In the genomic region with DNA sequence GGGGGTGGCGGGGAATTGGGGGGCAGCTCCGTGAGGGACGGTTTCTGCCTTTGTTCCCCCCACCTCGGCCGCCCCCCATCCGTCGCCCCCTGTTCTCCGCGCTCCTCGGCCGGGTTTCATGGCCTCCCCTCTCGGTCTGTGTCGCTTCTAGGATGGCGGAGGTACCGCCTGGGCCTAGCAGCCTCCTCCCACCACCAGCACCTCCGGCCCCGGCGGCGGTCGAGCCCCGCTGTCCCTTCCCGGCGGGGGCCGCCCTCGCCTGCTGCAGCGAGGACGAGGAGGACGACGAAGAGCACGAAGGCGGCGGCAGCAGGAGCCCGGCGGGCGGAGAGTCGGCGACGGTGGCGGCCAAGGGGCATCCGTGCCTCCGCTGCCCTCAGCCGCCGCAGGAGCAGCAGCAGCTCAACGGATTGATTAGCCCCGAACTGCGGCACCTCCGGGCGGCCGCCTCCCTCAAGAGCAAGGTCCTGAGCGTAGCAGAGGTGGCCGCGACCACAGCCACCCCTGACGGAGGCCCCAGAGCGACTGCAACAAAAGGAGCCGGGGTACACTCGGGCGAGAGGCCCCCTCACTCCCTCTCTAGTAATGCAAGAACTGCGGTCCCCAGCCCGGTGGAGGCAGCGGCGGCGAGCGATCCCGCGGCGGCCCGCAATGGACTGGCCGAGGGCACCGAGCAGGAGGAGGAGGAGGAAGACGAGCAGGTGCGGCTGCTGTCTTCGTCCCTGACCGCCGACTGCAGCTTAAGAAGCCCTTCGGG, we compare ENCODE assay signal across 8 cellular contexts. TPM values are rescaled to one million over a fixed set of nuclear protein-coding genes. Genes with fewer than 3 reads are reported as not detected.
DNase-seq lines count a peak whose midpoint lies in the region; ATAC-seq and TF ChIP-seq lines count a peak whose summit lies in the region.

No MANE protein-coding gene starts in this region.

- H3K4me1 Mint-ChIP-seq in neural crest cell: peaks cover 37% of the 10 kb centered on the region

- H3K27me3 ChIP-seq in upper lobe of right lung: no peaks in the 10 kb centered on the region

- H3K27ac ChIP-seq in upper lobe of right lung: peak overlapping the region; percentile 78

- TF ChIP-seq CTCF in fibroblast of pulmonary artery (IDR thresholded peaks at IDR 0.05; ENCODE audit: low read length, missing control alignments) (no peak), neural crest cell (conservative IDR thresholded peaks at IDR 0.05) (no peak), upper lobe of right lung (IDR thresholded peaks at IDR 0.05) (no peak)

- H3K36me3 ChIP-seq in upper lobe of right lung: no peaks in the 10 kb centered on the region

- no peaks in the 10 kb centered on the region for H3K36me3 Mint-ChIP-seq in neural crest cell (ENCODE audit: low read depth)

- peak; percentile 40 for ATAC-seq in HG02870 (IDR thresholded peaks at IDR 0.05; ENCODE audit: unreplicated experiment)
- peak; percentile 74 for ATAC-seq in upper lobe of right lung

- no peak overlapping the region for H3K27ac Mint-ChIP-seq in neural crest cell (ENCODE audit: unreplicated experiment)

- H3K4me3 ChIP-seq in fibroblast of pulmonary artery (replicated peaks; ENCODE audit: low read depth, low read length) (peak overlapping the region; percentile 60), upper lobe of right lung (peak overlapping the region; percentile 89)

- intact Hi-C loops in upper lobe of right lung (cut with DNase I): no loop called here

- peak; percentile 23 for DNase-seq in SIG-M5 treated with dmso at 0.1 percent for 504 hours (lab: John Stamatoyannopoulos, UW; ENCODE audit: unreplicated experiment)
- no peak for DNase-seq in SIG-M5 (lab: John Stamatoyannopoulos, UW)
- DNase-seq in NCI-H69 (lab: John Stamatoyannopoulos, UW): peak; percentile 80
- peak; percentile 57 to 64 for DNase-seq in activated T-cell treated with anti-CD3 and anti-CD28 coated beads, Interleukin-2, amount 50 U/mL, for 48 hours
- DNase-seq in fibroblast of pulmonary artery (ENCODE audit: low read depth): no peak
- peak; percentile 26 for DNase-seq in neural crest cell (ENCODE audit: low read depth, low spot score)
- peak; percentile 76 for DNase-seq in upper lobe of right lung

- H3K27me3 Mint-ChIP-seq in neural crest cell (ENCODE audit: low read depth): peaks cover 5% of the 10 kb centered on the region

- H3K4me1 ChIP-seq in upper lobe of right lung: peaks cover 20% of the 10 kb centered on the region

- no peaks in the 10 kb centered on the region for H3K9me3 ChIP-seq in upper lobe of right lung

- no peaks in the 10 kb centered on the region for H3K9me3 Mint-ChIP-seq in neural crest cell

- peak overlapping the region; percentile 89 for H3K4me3 Mint-ChIP-seq in neural crest cell

RNA-seq across cellular contexts. Expression of gene NAA30, which starts 0.6 kb away (rescaled TPM):
- total RNA-seq in neural crest cell: 15.7 and 17.0 TPM in 2 replicates
- 12.1 TPM for total RNA-seq in upper lobe of right lung

Comparison
In these comparisons a context has a peak if more than half of its experiments do, and no peak if none do; other contexts are left out.
1. DNase-seq: peak in SIG-M5 treated with dmso at 0.1 percent for 504 hours (single experiment), NCI-H69 (single experiment), activated T-cell treated with anti-CD3 and anti-CD28 coated beads, Interleukin-2, amount 50 U/mL, for 48 hours (2 of 2), neural crest cell (single experiment) and upper lobe of right lung (single experiment); none in SIG-M5 (single experiment) and fibroblast of pulmonary artery (single experiment).